In the genomic region with DNA sequence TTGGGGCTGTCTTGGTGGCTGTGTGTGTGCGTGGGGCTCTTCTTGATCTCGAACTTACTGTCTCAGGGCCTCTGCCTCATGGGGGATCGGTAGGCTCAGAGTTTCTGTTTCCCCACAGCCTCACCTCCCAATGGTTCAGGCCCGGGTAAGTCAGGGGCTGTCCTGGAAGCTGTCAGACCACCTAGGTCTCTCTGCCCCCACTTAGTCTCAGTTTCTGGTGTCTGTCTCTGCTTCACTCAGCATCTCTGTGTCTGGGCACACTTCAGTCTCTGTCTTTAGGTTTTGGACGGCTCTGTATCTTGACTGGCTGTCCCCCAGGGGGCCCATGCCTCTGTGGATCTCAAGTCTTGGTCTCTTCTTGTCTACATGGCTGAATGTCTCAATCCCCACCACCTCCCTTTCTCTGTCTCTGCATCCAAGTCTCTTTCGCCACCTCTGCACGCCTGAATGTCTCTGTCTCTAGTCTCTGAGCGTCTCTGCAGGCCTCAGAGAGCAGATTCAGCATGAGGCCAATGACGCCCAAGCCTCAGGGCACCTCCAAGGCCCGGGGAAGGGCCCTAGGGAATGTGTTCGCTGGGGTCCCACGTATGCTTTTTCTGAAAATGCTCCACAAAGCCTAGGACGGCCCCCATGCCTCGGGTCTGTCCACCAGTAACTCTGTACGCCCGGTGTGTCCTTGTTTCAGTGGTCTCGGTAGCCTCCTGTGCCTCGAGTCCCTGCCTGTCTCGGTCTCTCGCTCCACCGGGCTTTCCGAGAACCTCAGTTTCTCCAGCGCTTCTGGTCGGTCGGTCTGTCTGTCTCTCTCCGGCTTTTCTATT, we compare ENCODE assay signal across 8 cellular contexts. TPM values are rescaled to one million over a fixed set of nuclear protein-coding genes. Genes with fewer than 3 reads are reported as not detected.
DNase-seq lines count a peak whose midpoint lies in the region; ATAC-seq and TF ChIP-seq lines count a peak whose summit lies in the region.

No MANE protein-coding gene starts in this region.

- TF ChIP-seq CTCF in AG04450 (IDR thresholded peaks at IDR 0.05; ENCODE audit: low read depth, low read length), result no peak

- peak overlapping the region; percentile 75 for H3K4me3 Mint-ChIP-seq in activated naive CD4-positive, alpha-beta T cell treated with anti-CD3 and anti-CD28 coated beads, Interleukin-2, amount 10 ng/mL, durations not matched to agents 7 days and 5 days
- H3K4me3 Mint-ChIP-seq in stimulated activated naive B cell treated with anti-CD40 and anti-IgM and Interleukin-4, amounts not matched to agents 10 μg/mL and 1 μg/mL and 100 μg/mL, for 72 hours, result peak overlapping the region; percentile 78 to 80

- no peaks in the 10 kb centered on the region for H3K9me3 Mint-ChIP-seq in activated naive CD4-positive, alpha-beta T cell treated with anti-CD3 and anti-CD28 coated beads, Interleukin-2, amount 10 ng/mL, durations not matched to agents 7 days and 5 days
- H3K9me3 Mint-ChIP-seq in stimulated activated naive B cell treated with anti-CD40 and anti-IgM and Interleukin-4, amounts not matched to agents 10 μg/mL and 1 μg/mL and 100 μg/mL, for 72 hours, result no peaks in the 10 kb centered on the region

- H3K27ac Mint-ChIP-seq in activated naive CD4-positive, alpha-beta T cell treated with anti-CD3 and anti-CD28 coated beads, Interleukin-2, amount 10 ng/mL, durations not matched to agents 7 days and 5 days, result peak overlapping the region; percentile 83
- H3K27ac Mint-ChIP-seq in stimulated activated naive B cell treated with anti-CD40 and anti-IgM and Interleukin-4, amounts not matched to agents 10 μg/mL and 1 μg/mL and 100 μg/mL, for 72 hours, result peak overlapping the region; percentile 49

- H3K36me3 Mint-ChIP-seq in activated naive CD4-positive, alpha-beta T cell treated with anti-CD3 and anti-CD28 coated beads, Interleukin-2, amount 10 ng/mL, durations not matched to agents 7 days and 5 days, result no peaks in the 10 kb centered on the region
- peaks cover 0 to 1% of the 10 kb centered on the region in 2 donors for H3K36me3 Mint-ChIP-seq in stimulated activated naive B cell treated with anti-CD40 and anti-IgM and Interleukin-4, amounts not matched to agents 10 μg/mL and 1 μg/mL and 100 μg/mL, for 72 hours

- peaks cover 42% of the 10 kb centered on the region for H3K4me1 Mint-ChIP-seq in activated naive CD4-positive, alpha-beta T cell treated with anti-CD3 and anti-CD28 coated beads, Interleukin-2, amount 10 ng/mL, durations not matched to agents 7 days and 5 days
- H3K4me1 Mint-ChIP-seq in stimulated activated naive B cell treated with anti-CD40 and anti-IgM and Interleukin-4, amounts not matched to agents 10 μg/mL and 1 μg/mL and 100 μg/mL, for 72 hours, result peaks cover 28 to 47% of the 10 kb centered on the region in 2 donors

- H3K27ac ChIP-seq in AG04450 (ENCODE audit: low read depth, low read length), result peak overlapping the region; percentile 31

- ATAC-seq in stimulated activated naive B cell treated with anti-CD40 and anti-IgM and Interleukin-4, amounts not matched to agents 10 μg/mL and 1 μg/mL and 100 μg/mL, for 72 hours (replicated peaks), result peak; percentile 29 to 42
- ATAC-seq in GM18868 (IDR thresholded peaks at IDR 0.05; ENCODE audit: unreplicated experiment) (no peak), GM19452 (IDR thresholded peaks at IDR 0.05; ENCODE audit: unreplicated experiment) (no peak)

- H3K27me3 ChIP-seq in AG04450 (ENCODE audit: control insufficient read depth, insufficient read depth, low read length), result no peaks in the 10 kb centered on the region
- no peaks in the 10 kb centered on the region for H3K27me3 ChIP-seq in iPS-15b (ENCODE audit: control insufficient read depth, insufficient read depth, low read length)

- peak overlapping the region; percentile 41 for H3K9ac ChIP-seq in iPS-15b (ENCODE audit: low read depth, low read length)

- peaks cover 46% of the 10 kb centered on the region for H3K4me1 ChIP-seq in iPS-15b (ENCODE audit: control insufficient read depth, insufficient read depth, low read length)

- peaks cover 24% of the 10 kb centered on the region for H3K27me3 Mint-ChIP-seq in activated naive CD4-positive, alpha-beta T cell treated with anti-CD3 and anti-CD28 coated beads, Interleukin-2, amount 10 ng/mL, durations not matched to agents 7 days and 5 days
- peaks cover 0 to 13% of the 10 kb centered on the region in 2 donors for H3K27me3 Mint-ChIP-seq in stimulated activated naive B cell treated with anti-CD40 and anti-IgM and Interleukin-4, amounts not matched to agents 10 μg/mL and 1 μg/mL and 100 μg/mL, for 72 hours

- POLR2A ChIA-PET in AG04450 (lab: Yijun Ruan, JAX), result interaction anchor here (1.0 to 1.6 kb wide), 2 partner anchors 8 kb away, joined by 5 to 10 read pairs; partner anchors contain the start of gene UTP11
- POLR2A ChIA-PET in HEK293T (lab: Yijun Ruan, JAX), result interaction anchor here (1.3 to 5.2 kb wide), 2 partner anchors 6 to 14 kb away, joined by 5 to 35 read pairs; partner anchors contain the start of genes SF3A3 and UTP11

- no peaks in the 10 kb centered on the region for H3K36me3 ChIP-seq in iPS-15b (ENCODE audit: control insufficient read depth, insufficient read depth, low read length)

- H3K9me3 ChIP-seq in AG04450 (ENCODE audit: control insufficient read depth, insufficient read depth, low read length) (no peaks in the 10 kb centered on the region; the same call in 1 of the 2 replicates), iPS-15b (ENCODE audit: control insufficient read depth, insufficient read depth, low read length) (no peaks in the 10 kb centered on the region)

- H3K4me3 ChIP-seq in AG04450 (ENCODE audit: low read depth, low read length) (peak overlapping the region; percentile 71), iPS-15b (ENCODE audit: low read depth, low read length) (peak overlapping the region; percentile 76)

- DNase-seq in AG04450 (ENCODE audit: low read depth, low spot score) (no peak), HEK293T (ENCODE audit: extremely low spot score) (no peak), AG08396 (ENCODE audit: low spot score) (no peak)
- DNase-seq in activated naive CD4-positive, alpha-beta T cell treated with anti-CD3 and anti-CD28 coated beads, Interleukin-2, amount 10 ng/mL, durations not matched to agents 7 days and 5 days, result peak; percentile 35
- no peak for DNase-seq in stimulated activated naive B cell treated with anti-CD40 and anti-IgM and Interleukin-4, amounts not matched to agents 10 μg/mL and 1 μg/mL and 100 μg/mL, for 72 hours

- CTCF ChIA-PET in AG04450 (lab: Charles Lee) (interaction anchor here (0.7 to 6.2 kb wide), 2 partner anchors 14 to 401 kb away, joined by 5 to 44 read pairs; partner anchors contain the start of gene SF3A3), HEK293T (lab: Yijun Ruan, JAX) (interaction anchor here (1.1 kb wide), 1 partner anchor 13 kb away, joined by 3 read pairs; no protein-coding TSS in a partner anchor)
- CTCF ChIA-PET in activated naive CD4-positive, alpha-beta T cell treated with anti-CD3 and anti-CD28 coated beads, Interleukin-2, amount 10 ng/mL, durations not matched to agents 7 days and 5 days (lab: Charles Lee), result interaction anchor here (2.4 kb wide), 1 partner anchor 14 kb away, joined by 15 read pairs; the partner anchor contains the start of gene SF3A3

TF ChIP-seq in HEK293T, 16 proteins besides CTCF, POLR2A, EP300 and RAD21:
- TF ChIP-seq BHLHE40 (IDR thresholded peaks at IDR 0.05; ENCODE audit: borderline replicate concordance) (no peak), L3MBTL2 (conservative IDR thresholded peaks at IDR 0.05) (0 out of 2 replicates have a peak, but pooled peaks have one; percentile 32), CTBP1 (IDR thresholded peaks at IDR 0.05; ENCODE audit: borderline replicate concordance) (no peak), TARDBP (IDR thresholded peaks at IDR 0.05) (no peak), ZNF384 (IDR thresholded peaks at IDR 0.05) (no peak)

RNA-seq across cellular contexts. Expression of gene FHL3, which starts 0.8 kb away (rescaled TPM):
- 10.0 and 13.5 TPM in 2 replicates for polyA plus RNA-seq in AG04450 (2011; rRNA removed)
- polyA minus RNA-seq in AG04450 (2011; rRNA and poly(A)+ RNA removed), result 37.2 and 41.7 TPM in 2 replicates

RNA-seq across cellular contexts. Expression of gene UTP11, which starts 8.0 kb away (rescaled TPM):
- polyA plus RNA-seq in AG04450 (2011; rRNA removed), result 32.9 and 43.8 TPM in 2 replicates
- polyA minus RNA-seq in AG04450 (2011; rRNA and poly(A)+ RNA removed), result 14.8 and 18.5 TPM in 2 replicates

RNA-seq across cellular contexts. Expression of gene SF3A3, which starts 14.7 kb away (rescaled TPM):
- 60.0 and 76.1 TPM in 2 replicates for polyA plus RNA-seq in AG04450 (2011; rRNA removed)
- polyA minus RNA-seq in AG04450 (2011; rRNA and poly(A)+ RNA removed), result 45.1 and 58.7 TPM in 2 replicates

RNA-seq across cellular contexts. Expression of gene POU3F1, which starts 42.1 kb away (rescaled TPM):
- polyA plus RNA-seq in AG04450 (2011; rRNA removed), result not detected in 2 replicates
- polyA minus RNA-seq in AG04450 (2011; rRNA and poly(A)+ RNA removed), result not detected in 2 replicates

RNA-seq across cellular contexts. Expression of gene INPP5B, which starts 57.6 kb away (rescaled TPM):
- 20.1 and 21.9 TPM in 2 replicates for polyA plus RNA-seq in AG04450 (2011; rRNA removed)
- polyA minus RNA-seq in AG04450 (2011; rRNA and poly(A)+ RNA removed), result 26.8 and 28.5 TPM in 2 replicates

Comparison
In these comparisons a context has a peak if more than half of its experiments do, and no peak if none do; other contexts are left out.
1. ATAC-seq: peak in stimulated activated naive B cell treated with anti-CD40 and anti-IgM and Interleukin-4, amounts not matched to agents 10 μg/mL and 1 μg/mL and 100 μg/mL, for 72 hours (2 of 2); none in GM18868 (single experiment) and GM19452 (single experiment).